In genomic region chr12:26791328-26791791, GRCh38 we compare ENCODE assay signal across 9 cellular contexts. TPM values are rescaled to one million over a fixed set of nuclear protein-coding genes. Genes with fewer than 3 reads are reported as not detected.
A peak's percentile ranks its signal among the peaks of the same experiment; 100 is the strongest.
DNase-seq lines count a peak whose midpoint lies in the region; ATAC-seq and TF ChIP-seq lines count a peak whose summit lies in the region.
"Had no signal": no experiment of that assay in that cellular context is flagged by ENCODE, and none has a peak within 500 bp of the region (broad histone marks: within the 10 kb centered on the region; RNA-seq: fewer than 3 reads in every experiment).

No MANE protein-coding gene starts in this region.

- no peaks in the 10 kb centered on the region for H3K9me3 Mint-ChIP-seq in CD14-positive monocyte
- no peaks in the 10 kb centered on the region for H3K9me3 Mint-ChIP-seq in activated T-cell treated with anti-CD3 and anti-CD28 coated beads, Interleukin-2, amount 50 U/mL, for 24 hours

- H3K27me3 Mint-ChIP-seq in CD14-positive monocyte (ENCODE audit: low read depth in 3 of 3) = no peaks in the 10 kb centered on the region
- H3K27me3 Mint-ChIP-seq in activated T-cell treated with anti-CD3 and anti-CD28 coated beads, Interleukin-2, amount 50 U/mL, for 24 hours = no peaks in the 10 kb centered on the region

- peak overlapping the region; percentile 46 to 58 for H3K4me3 Mint-ChIP-seq in CD14-positive monocyte
- no peak overlapping the region for H3K4me3 Mint-ChIP-seq in activated T-cell treated with anti-CD3 and anti-CD28 coated beads, Interleukin-2, amount 50 U/mL, for 24 hours

- DNase-seq in CD14-positive monocyte (ENCODE audit: low spot score) = no peak
- peak; percentile 22 for DNase-seq in NOMO-1 treated with dmso at 0.1 percent for 144 hours (lab: John Stamatoyannopoulos, UW; ENCODE audit: unreplicated experiment)
- DNase-seq in iris pigment epithelial cell (ENCODE audit: low read depth) = peak; percentile 62
- DNase-seq in activated T-cell treated with anti-CD3 and anti-CD28 coated beads, Interleukin-2, amount 50 U/mL, for 24 hours = no peak
- DNase-seq in activated CD4-positive, alpha-beta T cell treated with anti-CD3 and anti-CD28 coated beads for 1 hour = no peak
- DNase-seq in GM19240 (ENCODE audit: insufficient read length, low spot score) = no peak
- DNase-seq: DMS 273 treated with DMSO at 0.1 percent for 48 hours had no signal

- TF ChIP-seq CTCF in CD14-positive monocyte (IDR thresholded peaks at IDR 0.05) = no peak

- ATAC-seq in GM21825 (IDR thresholded peaks at IDR 0.05; ENCODE audit: unreplicated experiment) = peak; percentile 69
- no peak for ATAC-seq in HG03280 (IDR thresholded peaks at IDR 0.05; ENCODE audit: unreplicated experiment)

- intact Hi-C loops in CD14-positive monocyte (cut with micrococcal nuclease) = loop anchor here in 1 of 2 donors (2.0 kb wide), 1 partner anchor 41 kb away; the partner anchor contains the start of gene ITPR2

- peak overlapping the region; percentile 90 to 95 (median 92) for H3K27ac Mint-ChIP-seq in CD14-positive monocyte
- H3K27ac Mint-ChIP-seq in activated T-cell treated with anti-CD3 and anti-CD28 coated beads, Interleukin-2, amount 50 U/mL, for 24 hours = no peak overlapping the region

- H3K36me3 Mint-ChIP-seq in CD14-positive monocyte = peaks cover 23 to 26% of the 10 kb centered on the region in 2 donors
- H3K36me3 Mint-ChIP-seq in activated T-cell treated with anti-CD3 and anti-CD28 coated beads, Interleukin-2, amount 50 U/mL, for 24 hours (ENCODE audit: low read depth) = peaks cover 45% of the 10 kb centered on the region

- H3K4me1 Mint-ChIP-seq in CD14-positive monocyte = peaks cover 28% of the 10 kb centered on the region
- peaks cover 44% of the 10 kb centered on the region for H3K4me1 Mint-ChIP-seq in activated T-cell treated with anti-CD3 and anti-CD28 coated beads, Interleukin-2, amount 50 U/mL, for 24 hours (ENCODE audit: low read depth)

RNA-seq across cellular contexts. Expression of gene ITPR2, which starts 41.6 kb away (rescaled TPM):
- 1 to 10 TPM; 2.7 to 5.7 TPM for polyA plus RNA-seq in CD14-positive monocyte

Comparison
In these comparisons a context has a peak if more than half of its experiments do, and no peak if none do; other contexts are left out.
1. DNase-seq: peak in NOMO-1 treated with dmso at 0.1 percent for 144 hours (single experiment) and iris pigment epithelial cell (single experiment); none in CD14-positive monocyte (single experiment), activated T-cell treated with anti-CD3 and anti-CD28 coated beads, Interleukin-2, amount 50 U/mL, for 24 hours (single experiment), activated CD4-positive, alpha-beta T cell treated with anti-CD3 and anti-CD28 coated beads for 1 hour (single experiment) and GM19240 (single experiment).